Comparison of ENCODE assay signal across 15 cellular contexts in genomic region chr18:27847412-27847811, GRCh38.
"Had no signal": no experiment of that assay in that cellular context is flagged by ENCODE, and none has a peak within 500 bp of the region (broad histone marks: within the 10 kb centered on the region; RNA-seq: fewer than 3 reads in every experiment).

No MANE protein-coding gene starts in this region.

- H3K4me1 ChIP-seq: upper lobe of right lung had no signal

- H3K4me3 Mint-ChIP-seq: activated naive CD8-positive, alpha-beta T cell treated with anti-CD3 and anti-CD28 coated beads for 36 hours; dendritic cell treated with granulocyte-macrophage colony-stimulating factor and Interleukin-4, amounts not matched to agents 40 ng/mL and 50 ng/mL, for 4 days; effector memory CD8-positive, alpha-beta T cell; stimulated activated naive CD8-positive, alpha-beta T cell treated with anti-CD3 and anti-CD28 coated beads, Interleukin-15, Interleukin-2, amounts not matched to agents 100 ng/mL and 50 ng/mL, for 24 hours had no signal

- H3K27ac ChIP-seq: brain microvascular endothelial cell, ovary, upper lobe of right lung had no signal

- H3K27me3 Mint-ChIP-seq: activated naive CD8-positive, alpha-beta T cell treated with anti-CD3 and anti-CD28 coated beads for 36 hours; dendritic cell treated with granulocyte-macrophage colony-stimulating factor and Interleukin-4, amounts not matched to agents 40 ng/mL and 50 ng/mL, for 4 days; effector memory CD8-positive, alpha-beta T cell; stimulated activated naive CD8-positive, alpha-beta T cell treated with anti-CD3 and anti-CD28 coated beads, Interleukin-15, Interleukin-2, amounts not matched to agents 100 ng/mL and 50 ng/mL, for 24 hours had no signal

- H3K9me3 ChIP-seq: ovary, upper lobe of right lung had no signal

- DNase-seq: activated CD4-positive, alpha-beta T cell treated with anti-CD3 and anti-CD28 coated beads for 1 hour; activated CD4-positive, alpha-beta T cell treated with anti-CD3 and anti-CD28 coated beads, Interleukin-2, amount 50 U/mL, for 48 hours; activated gamma-delta T cell treated with Interleukin-2 at 50 U/mL for 16 hours; activated naive CD8-positive, alpha-beta T cell treated with anti-CD3 and anti-CD28 coated beads for 36 hours; activated T-cell treated with anti-CD3 and anti-CD28 coated beads, Interleukin-2, amount 50 U/mL, for 48 hours; brain microvascular endothelial cell; cerebellar nuclear complex; effector memory CD8-positive, alpha-beta T cell; ovary; stimulated activated CD4-positive, alpha-beta T cell treated with anti-CD3 and anti-CD28 coated beads, Interleukin-4, amount 100 ng/mL, for 1 hour; stimulated activated CD8-positive, alpha-beta memory T cell treated with anti-CD3 and anti-CD28 coated beads, Interleukin-4, amount 100 ng/mL, for 48 hours; T-helper 9 cell; upper lobe of right lung had no signal

- H3K36me3 ChIP-seq: brain microvascular endothelial cell, ovary, upper lobe of right lung had no signal

- H3K36me3 Mint-ChIP-seq: activated naive CD8-positive, alpha-beta T cell treated with anti-CD3 and anti-CD28 coated beads for 36 hours had no signal

- ATAC-seq: effector memory CD8-positive, alpha-beta T cell; upper lobe of right lung had no signal

- H3K4me3 ChIP-seq: ovary, upper lobe of right lung had no signal

- H3K27ac Mint-ChIP-seq: dendritic cell treated with granulocyte-macrophage colony-stimulating factor and Interleukin-4, amounts not matched to agents 40 ng/mL and 50 ng/mL, for 4 days; effector memory CD8-positive, alpha-beta T cell; stimulated activated naive CD8-positive, alpha-beta T cell treated with anti-CD3 and anti-CD28 coated beads, Interleukin-15, Interleukin-2, amounts not matched to agents 100 ng/mL and 50 ng/mL, for 24 hours had no signal

- H3K27me3 ChIP-seq: brain microvascular endothelial cell, ovary, upper lobe of right lung had no signal

- H3K4me1 Mint-ChIP-seq: activated naive CD8-positive, alpha-beta T cell treated with anti-CD3 and anti-CD28 coated beads for 36 hours had no signal
